Comparison of ENCODE assay signal across 14 cellular contexts in the genomic region with DNA sequence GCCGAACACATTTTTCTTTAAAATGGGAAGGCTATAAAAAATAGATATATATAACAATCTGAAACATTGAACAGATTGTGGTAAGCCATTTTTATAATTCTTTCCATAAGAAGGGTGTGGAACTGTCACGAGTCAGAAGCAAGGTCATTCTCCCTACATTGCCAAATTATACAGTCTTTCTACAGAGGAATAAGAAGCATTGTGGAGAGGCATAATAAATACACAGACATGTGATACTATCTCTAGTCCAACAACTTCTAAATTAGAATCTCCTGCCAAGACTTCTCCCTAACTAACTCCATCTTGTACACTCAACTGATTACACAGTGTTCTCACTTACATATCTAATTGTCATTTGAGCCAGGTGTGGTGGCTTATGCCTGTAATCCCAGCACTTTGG.
DNase-seq lines count a peak whose midpoint lies in the region; ATAC-seq and TF ChIP-seq lines count a peak whose summit lies in the region.
"Had no signal": no experiment of that assay in that cellular context is flagged by ENCODE, and none has a peak within 500 bp of the region (broad histone marks: within the 10 kb centered on the region; RNA-seq: fewer than 3 reads in every experiment).

No MANE protein-coding gene starts in this region.

- H3K4me3 ChIP-seq in fibroblast of the aortic adventitia (ENCODE audit: low read depth, low read length) = no peak overlapping the region
- H3K4me3 ChIP-seq in transverse colon = no peak overlapping the region
- H3K4me3 ChIP-seq: BLaER1 treated with 17β-estradiol and CSF1 and Interleukin-3, amounts not matched to agents 10 nM and 100 nM; GM12878; GM23338 had no signal

- no peak overlapping the region for H3K27ac ChIP-seq in transverse colon
- H3K27ac ChIP-seq: BLaER1 treated with 17β-estradiol and CSF1 and Interleukin-3, amounts not matched to agents 10 nM and 100 nM had no signal

- no peak for ATAC-seq in GM21367 (IDR thresholded peaks at IDR 0.05; ENCODE audit: unreplicated experiment)
- ATAC-seq: GM12878, GM23338 had no signal

- H3K27me3 ChIP-seq in transverse colon = no peaks in the 10 kb centered on the region
- H3K27me3 ChIP-seq: BLaER1 treated with 17β-estradiol and CSF1 and Interleukin-3, amounts not matched to agents 10 nM and 100 nM had no signal

- no peaks in the 10 kb centered on the region for H3K36me3 ChIP-seq in transverse colon
- H3K36me3 ChIP-seq: BLaER1 treated with 17β-estradiol and CSF1 and Interleukin-3, amounts not matched to agents 10 nM and 100 nM had no signal

- intact Hi-C loops in transverse colon (cut with DNase I; ENCODE audit: low total_unique reads) = no loop called here

- TF ChIP-seq EP300 in transverse colon (IDR thresholded peaks at IDR 0.05; ENCODE audit: low read depth) = no peak

- DNase-seq in NCI-H82 (lab: John Stamatoyannopoulos, UW) = peak; percentile 17
- no peak for DNase-seq in NCI-H82 treated with DMSO at 0.1 percent for 48 hours (lab: John Stamatoyannopoulos, UW; ENCODE audit: unreplicated experiment)
- DNase-seq in dedifferentiated amniotic fluid mesenchymal stem cell (ENCODE audit: extremely low spot score) = peak; percentile 23
- DNase-seq in fibroblast of the aortic adventitia (ENCODE audit: low read depth) = peak; percentile 46
- DNase-seq in NOMO-1 (lab: John Stamatoyannopoulos, UW; ENCODE audit: unreplicated experiment in 2 of 2) = no peak
- no peak for DNase-seq in transverse colon
- DNase-seq: 8988T; CD4-positive, CD25-positive, alpha-beta regulatory T cell; DMS53; H9 had no signal

- TF ChIP-seq CTCF in fibroblast of the aortic adventitia (IDR thresholded peaks at IDR 0.05; ENCODE audit: insufficient read depth, low read length) = no peak
- no peak for TF ChIP-seq CTCF in transverse colon (IDR thresholded peaks at IDR 0.05)

- in situ Hi-C loops in transverse colon (cut with MboI; ENCODE audit: low pct_ligation_motif_present in 1 of 4, low pct_unique_long_range_greater_than_20kb in 1 of 4, low sequenced_read_pairs in 3 of 4) = no loop called here

- TF ChIP-seq POLR2A in transverse colon (IDR thresholded peaks at IDR 0.05) = no peak

- 39 to 47% methylated on average over 2 of the region's 2 CpGs for WGBS in transverse colon (ENCODE audit: low coverage in 1 of 2), 2 donors

- H3K9me3 ChIP-seq in transverse colon = peaks cover 0 to 6% of the 10 kb centered on the region in 2 donors

- H3K4me1 ChIP-seq in transverse colon = no peaks in the 10 kb centered on the region
- H3K4me1 ChIP-seq: BLaER1 treated with 17β-estradiol and CSF1 and Interleukin-3, amounts not matched to agents 10 nM and 100 nM had no signal

Comparison
In these comparisons a context has a peak if more than half of its experiments do, and no peak if none do; other contexts are left out.
1. DNase-seq: peak in NCI-H82 (single experiment), dedifferentiated amniotic fluid mesenchymal stem cell (single experiment) and fibroblast of the aortic adventitia (single experiment); none in NCI-H82 treated with DMSO at 0.1 percent for 48 hours (single experiment), NOMO-1 (0 of 2) and transverse colon (single experiment).